Comparison of ENCODE assay signal across 24 cellular contexts in the genomic region with DNA sequence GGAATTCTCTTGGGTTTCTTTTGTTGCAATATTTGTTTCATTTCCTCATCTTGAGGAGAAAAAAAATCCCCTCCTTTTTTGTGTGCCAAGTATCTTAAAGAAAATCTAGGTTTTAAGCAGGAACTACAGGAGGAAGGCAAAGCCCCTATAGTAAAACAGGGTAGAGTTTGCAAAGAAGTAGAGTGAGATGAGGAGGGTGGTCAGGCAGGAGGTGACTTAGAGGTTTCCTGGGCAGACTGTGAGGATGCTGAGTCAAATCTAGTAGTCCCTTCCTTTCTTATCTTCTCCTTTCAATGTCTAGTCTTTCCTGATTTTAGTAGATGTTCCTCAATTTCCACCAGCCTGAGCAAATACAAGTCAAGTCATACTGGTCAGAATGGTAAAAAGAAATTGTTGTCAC.
"Had no signal": no experiment of that assay in that cellular context is flagged by ENCODE, and none has a peak within 500 bp of the region (broad histone marks: within the 10 kb centered on the region; RNA-seq: fewer than 3 reads in every experiment).

No MANE protein-coding gene starts in this region.

- H3K27ac ChIP-seq: body of pancreas, pancreas, psoas muscle, sigmoid colon, tibial artery, upper lobe of right lung had no signal

- H3K27me3 ChIP-seq: body of pancreas, pancreas, sigmoid colon, tibial artery, upper lobe of right lung had no signal

- ATAC-seq: activated CD4-positive, alpha-beta T cell treated with anti-CD3 and anti-CD28 coated beads for 36 hours; activated CD8-positive, alpha-beta memory T cell treated with anti-CD3 and anti-CD28 coated beads, Interleukin-2, amount 10 ng/mL, durations not matched to agents 7 days and 5 days; activated CD8-positive, alpha-beta T cell treated with anti-CD3 and anti-CD28 coated beads, Interleukin-2, amount 10 ng/mL, durations not matched to agents 7 days and 5 days; activated naive CD4-positive, alpha-beta T cell treated with anti-CD3 and anti-CD28 coated beads, Interleukin-2, amount 50 U/mL, for 72 hours; body of pancreas; left colon; naive thymus-derived CD4-positive, alpha-beta T cell; pancreas; psoas muscle; stimulated activated effector memory CD8-positive, alpha-beta T cell treated with anti-CD3 and anti-CD28 coated beads, Interleukin-12 subunit alpha, Interleukin-12 subunit beta, amount 100 ng/mL, for 72 hours; stimulated activated naive CD8-positive, alpha-beta T cell treated with anti-CD3 and anti-CD28 coated beads, Interleukin-15, amount 100 ng/mL, for 72 hours; upper lobe of right lung had no signal

- H3K9me3 ChIP-seq: body of pancreas, pancreas, psoas muscle, sigmoid colon, tibial artery, upper lobe of right lung had no signal

- DNase-seq: activated CD4-positive, alpha-beta T cell treated with anti-CD3 and anti-CD28 coated beads for 36 hours; activated CD4-positive, CD25-positive, alpha-beta regulatory T cell; activated CD8-positive, alpha-beta memory T cell treated with anti-CD3 and anti-CD28 coated beads, Interleukin-2, amount 10 ng/mL, durations not matched to agents 7 days and 5 days; activated CD8-positive, alpha-beta T cell treated with anti-CD3 and anti-CD28 coated beads, Interleukin-2, amount 10 ng/mL, durations not matched to agents 7 days and 5 days; activated naive CD4-positive, alpha-beta T cell; activated T-cell treated with anti-CD3 and anti-CD28 coated beads, Interleukin-2, amount 50 U/mL, for 48 hours; aorta; body of pancreas; cerebellar nuclear complex; cortex of kidney; left colon; mammary epithelial cell; naive thymus-derived CD4-positive, alpha-beta T cell; pancreas; psoas muscle; sigmoid colon; small intestine; stimulated activated CD4-positive, alpha-beta T cell treated with anti-CD3 and anti-CD28 coated beads, Interleukin-4, amount 100 ng/mL, for 24 hours; stimulated activated naive CD8-positive, alpha-beta T cell treated with anti-CD3 and anti-CD28 coated beads, Interleukin-15, amount 100 ng/mL, for 72 hours; T-helper 9 cell; tibial artery; upper lobe of right lung had no signal

- H3K36me3 ChIP-seq: pancreas, sigmoid colon, tibial artery, upper lobe of right lung had no signal

- H3K4me3 ChIP-seq: body of pancreas, pancreas, psoas muscle, sigmoid colon, tibial artery, upper lobe of right lung had no signal

- H3K4me1 ChIP-seq: body of pancreas, pancreas, psoas muscle, sigmoid colon, tibial artery, upper lobe of right lung had no signal
